ENCODE assay signal across 21 cellular contexts in the genomic region with DNA sequence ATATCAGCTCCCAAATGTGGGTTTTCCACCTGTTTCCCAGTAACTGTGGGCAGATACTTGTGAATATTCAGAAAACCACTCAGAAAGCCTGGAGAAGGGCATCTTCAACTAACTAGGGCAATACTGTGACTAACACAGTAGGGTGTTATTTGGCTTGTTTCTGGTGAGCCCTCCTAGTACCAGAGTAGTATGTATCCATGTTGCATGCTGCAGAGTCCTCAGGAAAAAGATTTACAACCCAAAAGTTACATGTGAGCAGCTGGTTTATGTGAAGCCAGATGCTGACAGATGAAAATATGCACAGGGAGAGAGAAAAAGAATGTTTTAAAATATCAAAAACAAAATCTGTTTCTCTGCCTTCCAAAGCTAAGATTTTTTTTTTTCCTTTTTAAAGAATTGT.
DNase-seq lines count a peak whose midpoint lies in the region; ATAC-seq and TF ChIP-seq lines count a peak whose summit lies in the region.
"Had no signal": no experiment of that assay in that cellular context is flagged by ENCODE, and none has a peak within 500 bp of the region (broad histone marks: within the 10 kb centered on the region; RNA-seq: fewer than 3 reads in every experiment).

No MANE protein-coding gene starts in this region.

- H3K36me3 Mint-ChIP-seq in Calu3 (ENCODE audit: insufficient read depth, unreplicated experiment): no peaks in the 10 kb centered on the region
- H3K36me3 Mint-ChIP-seq: CD8-positive, alpha-beta memory T cell; IgD-negative memory B cell had no signal

- H3K9me3 Mint-ChIP-seq in Calu3 (ENCODE audit: low read depth, unreplicated experiment): no peaks in the 10 kb centered on the region
- H3K9me3 Mint-ChIP-seq: CD8-positive, alpha-beta memory T cell; IgD-negative memory B cell had no signal

- ATAC-seq in HG02870 (IDR thresholded peaks at IDR 0.05; ENCODE audit: unreplicated experiment): no peak
- ATAC-seq: A549, Panc1 had no signal

- H2BK5ac ChIP-seq in neuronal stem cell (ENCODE audit: low read length): no peak overlapping the region

- H3K4me1 Mint-ChIP-seq in Calu3 (ENCODE audit: low read depth, unreplicated experiment): peaks cover 12% of the 10 kb centered on the region
- H3K4me1 Mint-ChIP-seq: CD8-positive, alpha-beta memory T cell; IgD-negative memory B cell had no signal

- no peak overlapping the region for H3K14ac ChIP-seq in neuronal stem cell (ENCODE audit: low read length)

- H2AK5ac ChIP-seq in neuronal stem cell (ENCODE audit: low read depth, low read length): no peak overlapping the region

- H3K4me3 ChIP-seq in neuronal stem cell (ENCODE audit: low read length in 2 of 2): no peak overlapping the region
- H3K4me3 ChIP-seq: A549, HAP-1, MG63 had no signal

- no peak overlapping the region for H4K8ac ChIP-seq in neuronal stem cell (ENCODE audit: low read depth, low read length)

- H3K18ac ChIP-seq in neuronal stem cell (ENCODE audit: low read length): no peak overlapping the region

- no peaks in the 10 kb centered on the region for H3K79me1 ChIP-seq in neuronal stem cell (ENCODE audit: low read depth, low read length)

- no peak for TF ChIP-seq CTCF in Calu3 (IDR thresholded peaks at IDR 0.05; ENCODE audit: unreplicated experiment)

- H2BK15ac ChIP-seq in neuronal stem cell (ENCODE audit: low read length): no peak overlapping the region

- no TSS peak for BruUV-seq in Calu3 (replicated peaks; lab: Mats Ljungman, UMichigan)

- no peak overlapping the region for H2BK12ac ChIP-seq in neuronal stem cell (ENCODE audit: low read length)

- H2BK120ac ChIP-seq in neuronal stem cell (ENCODE audit: low read depth, low read length): no peak overlapping the region

- H4K91ac ChIP-seq in neuronal stem cell (ENCODE audit: low read depth, low read length, poor library complexity): no peak overlapping the region

- no peak overlapping the region for H3K9ac ChIP-seq in neuronal stem cell (ENCODE audit: low read depth, low read length, poor library complexity)

- no peaks in the 10 kb centered on the region for H3K27me3 Mint-ChIP-seq in Calu3 (ENCODE audit: unreplicated experiment)
- H3K27me3 Mint-ChIP-seq: IgD-negative memory B cell had no signal

- DNase-seq in AG20443 (ENCODE audit: low spot score) (peak; percentile 14), NCI-H69 (lab: John Stamatoyannopoulos, UW) (peak; percentile 10), fibroblast of peridontal ligament (ENCODE audit: extremely low read depth) (peak; percentile 16), neuronal stem cell (ENCODE audit: low spot score) (no peak), Calu3 (no peak), D341Med (ENCODE audit: low spot score) (no peak)
- DNase-seq: C1 segment of cervical spinal cord; CD8-positive, alpha-beta memory T cell; DND-41; Kasumi-1; MG63; NCI-H1048; NCI-H1436; NCI-H2029; NCI-H526 treated with DMSO at 0.1 percent for 48 hours had no signal

- peaks cover 0 to 2% of the 10 kb centered on the region in 2 donors for H3K4me1 ChIP-seq in neuronal stem cell (ENCODE audit: control insufficient read depth in 2 of 2, insufficient read depth in 1 of 2, low read depth in 1 of 2, low read length in 2 of 2)

- no peaks in the 10 kb centered on the region for H3K27me3 ChIP-seq in neuronal stem cell (ENCODE audit: control insufficient read depth in 3 of 3, insufficient read depth in 3 of 3, low read depth in 1 of 3, low read length in 3 of 3)
- H3K27me3 ChIP-seq: MG63 had no signal

- no peaks in the 10 kb centered on the region for H3K36me3 ChIP-seq in neuronal stem cell (replicated peaks in 1 of 2; ENCODE audit: control insufficient read depth in 2 of 2, insufficient read depth in 2 of 2, low read length in 2 of 2)
- H3K36me3 ChIP-seq: HAP-1, MG63 had no signal

- no peak overlapping the region for H3K4me2 ChIP-seq in neuronal stem cell (ENCODE audit: insufficient read depth, low read length, poor library complexity, severe bottlenecking)
- H3K4me2 ChIP-seq: A549 had no signal

- no peak overlapping the region for H3K23ac ChIP-seq in neuronal stem cell (ENCODE audit: low read depth, low read length, poor library complexity)

- peak overlapping the region; percentile 51 for H2AFZ ChIP-seq in neuronal stem cell (ENCODE audit: low read length)

- no peak overlapping the region for H3K4ac ChIP-seq in neuronal stem cell (ENCODE audit: low read length)

- H3K4me3 Mint-ChIP-seq in Calu3 (ENCODE audit: low read depth, unreplicated experiment): no peak overlapping the region
- H3K4me3 Mint-ChIP-seq: CD8-positive, alpha-beta memory T cell; IgD-negative memory B cell had no signal

- no peak overlapping the region for H3K27ac Mint-ChIP-seq in Calu3 (ENCODE audit: unreplicated experiment)
- H3K27ac Mint-ChIP-seq: CD8-positive, alpha-beta memory T cell; IgD-negative memory B cell had no signal

- H3K27ac ChIP-seq in neuronal stem cell (replicated peaks; ENCODE audit: low read length): no peak overlapping the region
- H3K27ac ChIP-seq: A549, HL-60 had no signal

- no peaks in the 10 kb centered on the region for H3K9me3 ChIP-seq in neuronal stem cell (replicated peaks in 1 of 2; ENCODE audit: control insufficient read depth in 2 of 2, insufficient read depth in 1 of 2, low read depth in 1 of 2, low read length in 2 of 2)
- H3K9me3 ChIP-seq: A549, HAP-1, MG63 had no signal

- CTCF ChIA-PET in Calu3 (lab: Charles Lee): interaction anchor here (1.3 kb wide), 1 partner anchor 10 kb away, joined by 4 read pairs; no protein-coding TSS in a partner anchor

- intact Hi-C loops in Calu3 (cut with micrococcal nuclease; ENCODE audit: unreplicated experiment): no loop called here

Comparison
In these comparisons a context has a peak if more than half of its experiments do, and no peak if none do; other contexts are left out.
1. DNase-seq: peak in AG20443 (single experiment), NCI-H69 (single experiment) and fibroblast of peridontal ligament (single experiment); none in neuronal stem cell (single experiment), Calu3 (single experiment) and D341Med (single experiment).